1 cellular context compared by ENCODE assay signal in genomic region chr4:186190456-186191265, GRCh38.
TF ChIP-seq lines count a peak whose summit lies in the region.

No MANE protein-coding gene starts in this region.

TF ChIP-seq in GM23338, 12 proteins besides CTCF, POLR2A, EP300 and RAD21 (continued from another document):
- TF ChIP-seq, protein P1, sequence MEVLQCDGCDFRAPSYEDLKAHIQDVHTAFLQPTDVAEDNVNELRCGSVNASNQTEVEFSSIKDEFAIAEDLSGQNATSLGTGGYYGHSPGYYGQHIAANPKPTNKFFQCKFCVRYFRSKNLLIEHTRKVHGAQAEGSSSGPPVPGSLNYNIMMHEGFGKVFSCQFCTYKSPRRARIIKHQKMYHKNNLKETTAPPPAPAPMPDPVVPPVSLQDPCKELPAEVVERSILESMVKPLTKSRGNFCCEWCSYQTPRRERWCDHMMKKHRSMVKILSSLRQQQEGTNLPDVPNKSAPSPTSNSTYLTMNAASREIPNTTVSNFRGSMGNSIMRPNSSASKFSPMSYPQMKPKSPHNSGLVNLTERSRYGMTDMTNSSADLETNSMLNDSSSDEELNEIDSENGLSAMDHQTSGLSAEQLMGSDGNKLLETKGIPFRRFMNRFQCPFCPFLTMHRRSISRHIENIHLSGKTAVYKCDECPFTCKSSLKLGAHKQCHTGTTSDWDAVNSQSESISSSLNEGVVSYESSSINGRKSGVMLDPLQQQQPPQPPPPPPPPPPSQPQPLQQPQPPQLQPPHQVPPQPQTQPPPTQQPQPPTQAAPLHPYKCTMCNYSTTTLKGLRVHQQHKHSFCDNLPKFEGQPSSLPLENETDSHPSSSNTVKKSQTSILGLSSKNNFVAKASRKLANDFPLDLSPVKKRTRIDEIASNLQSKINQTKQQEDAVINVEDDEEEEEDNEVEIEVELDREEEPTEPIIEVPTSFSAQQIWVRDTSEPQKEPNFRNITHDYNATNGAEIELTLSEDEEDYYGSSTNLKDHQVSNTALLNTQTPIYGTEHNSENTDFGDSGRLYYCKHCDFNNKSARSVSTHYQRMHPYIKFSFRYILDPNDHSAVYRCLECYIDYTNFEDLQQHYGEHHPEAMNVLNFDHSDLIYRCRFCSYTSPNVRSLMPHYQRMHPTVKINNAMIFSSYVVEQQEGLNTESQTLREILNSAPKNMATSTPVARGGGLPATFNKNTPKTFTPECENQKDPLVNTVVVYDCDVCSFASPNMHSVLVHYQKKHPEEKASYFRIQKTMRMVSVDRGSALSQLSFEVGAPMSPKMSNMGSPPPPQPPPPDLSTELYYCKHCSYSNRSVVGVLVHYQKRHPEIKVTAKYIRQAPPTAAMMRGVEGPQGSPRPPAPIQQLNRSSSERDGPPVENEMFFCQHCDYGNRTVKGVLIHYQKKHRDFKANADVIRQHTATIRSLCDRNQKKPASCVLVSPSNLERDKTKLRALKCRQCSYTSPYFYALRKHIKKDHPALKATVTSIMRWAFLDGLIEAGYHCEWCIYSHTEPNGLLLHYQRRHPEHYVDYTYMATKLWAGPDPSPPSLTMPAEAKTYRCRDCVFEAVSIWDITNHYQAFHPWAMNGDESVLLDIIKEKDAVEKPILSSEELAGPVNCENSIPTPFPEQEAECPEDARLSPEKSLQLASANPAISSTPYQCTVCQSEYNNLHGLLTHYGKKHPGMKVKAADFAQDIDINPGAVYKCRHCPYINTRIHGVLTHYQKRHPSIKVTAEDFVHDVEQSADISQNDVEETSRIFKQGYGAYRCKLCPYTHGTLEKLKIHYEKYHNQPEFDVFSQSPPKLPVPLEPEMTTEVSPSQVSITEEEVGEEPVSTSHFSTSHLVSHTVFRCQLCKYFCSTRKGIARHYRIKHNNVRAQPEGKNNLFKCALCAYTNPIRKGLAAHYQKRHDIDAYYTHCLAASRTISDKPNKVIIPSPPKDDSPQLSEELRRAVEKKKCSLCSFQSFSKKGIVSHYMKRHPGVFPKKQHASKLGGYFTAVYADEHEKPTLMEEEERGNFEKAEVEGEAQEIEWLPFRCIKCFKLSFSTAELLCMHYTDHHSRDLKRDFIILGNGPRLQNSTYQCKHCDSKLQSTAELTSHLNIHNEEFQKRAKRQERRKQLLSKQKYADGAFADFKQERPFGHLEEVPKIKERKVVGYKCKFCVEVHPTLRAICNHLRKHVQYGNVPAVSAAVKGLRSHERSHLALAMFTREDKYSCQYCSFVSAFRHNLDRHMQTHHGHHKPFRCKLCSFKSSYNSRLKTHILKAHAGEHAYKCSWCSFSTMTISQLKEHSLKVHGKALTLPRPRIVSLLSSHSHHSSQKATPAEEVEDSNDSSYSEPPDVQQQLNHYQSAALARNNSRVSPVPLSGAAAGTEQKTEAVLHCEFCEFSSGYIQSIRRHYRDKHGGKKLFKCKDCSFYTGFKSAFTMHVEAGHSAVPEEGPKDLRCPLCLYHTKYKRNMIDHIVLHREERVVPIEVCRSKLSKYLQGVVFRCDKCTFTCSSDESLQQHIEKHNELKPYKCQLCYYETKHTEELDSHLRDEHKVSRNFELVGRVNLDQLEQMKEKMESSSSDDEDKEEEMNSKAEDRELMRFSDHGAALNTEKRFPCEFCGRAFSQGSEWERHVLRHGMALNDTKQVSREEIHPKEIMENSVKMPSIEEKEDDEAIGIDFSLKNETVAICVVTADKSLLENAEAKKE (CRISPR knock-in tag; IDR thresholded peaks at IDR 0.05) = no peak
- TF ChIP-seq, protein P2, sequence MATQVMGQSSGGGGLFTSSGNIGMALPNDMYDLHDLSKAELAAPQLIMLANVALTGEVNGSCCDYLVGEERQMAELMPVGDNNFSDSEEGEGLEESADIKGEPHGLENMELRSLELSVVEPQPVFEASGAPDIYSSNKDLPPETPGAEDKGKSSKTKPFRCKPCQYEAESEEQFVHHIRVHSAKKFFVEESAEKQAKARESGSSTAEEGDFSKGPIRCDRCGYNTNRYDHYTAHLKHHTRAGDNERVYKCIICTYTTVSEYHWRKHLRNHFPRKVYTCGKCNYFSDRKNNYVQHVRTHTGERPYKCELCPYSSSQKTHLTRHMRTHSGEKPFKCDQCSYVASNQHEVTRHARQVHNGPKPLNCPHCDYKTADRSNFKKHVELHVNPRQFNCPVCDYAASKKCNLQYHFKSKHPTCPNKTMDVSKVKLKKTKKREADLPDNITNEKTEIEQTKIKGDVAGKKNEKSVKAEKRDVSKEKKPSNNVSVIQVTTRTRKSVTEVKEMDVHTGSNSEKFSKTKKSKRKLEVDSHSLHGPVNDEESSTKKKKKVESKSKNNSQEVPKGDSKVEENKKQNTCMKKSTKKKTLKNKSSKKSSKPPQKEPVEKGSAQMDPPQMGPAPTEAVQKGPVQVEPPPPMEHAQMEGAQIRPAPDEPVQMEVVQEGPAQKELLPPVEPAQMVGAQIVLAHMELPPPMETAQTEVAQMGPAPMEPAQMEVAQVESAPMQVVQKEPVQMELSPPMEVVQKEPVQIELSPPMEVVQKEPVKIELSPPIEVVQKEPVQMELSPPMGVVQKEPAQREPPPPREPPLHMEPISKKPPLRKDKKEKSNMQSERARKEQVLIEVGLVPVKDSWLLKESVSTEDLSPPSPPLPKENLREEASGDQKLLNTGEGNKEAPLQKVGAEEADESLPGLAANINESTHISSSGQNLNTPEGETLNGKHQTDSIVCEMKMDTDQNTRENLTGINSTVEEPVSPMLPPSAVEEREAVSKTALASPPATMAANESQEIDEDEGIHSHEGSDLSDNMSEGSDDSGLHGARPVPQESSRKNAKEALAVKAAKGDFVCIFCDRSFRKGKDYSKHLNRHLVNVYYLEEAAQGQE (IDR thresholded peaks at IDR 0.05; ENCODE audit: unreplicated experiment) = no peak
- TF ChIP-seq ZNF331 (CRISPR knock-in tag; IDR thresholded peaks at IDR 0.05; ENCODE audit: low read depth) = no peak
